23 cellular contexts compared by ENCODE assay signal in genomic region chr16:85259831-85260165, GRCh38.
DNase-seq lines count a peak whose midpoint lies in the region; ATAC-seq and TF ChIP-seq lines count a peak whose summit lies in the region.
"Had no signal": no experiment of that assay in that cellular context is flagged by ENCODE, and none has a peak within 500 bp of the region (broad histone marks: within the 10 kb centered on the region; RNA-seq: fewer than 3 reads in every experiment).

No MANE protein-coding gene starts in this region.

- no peaks in the 10 kb centered on the region for H3F3A ChIP-seq in SK-N-SH (replicated peaks; ENCODE audit: insufficient read depth)

- DNase-seq in NCI-H82 (lab: John Stamatoyannopoulos, UW) = peak; percentile 31
- no peak for DNase-seq in NCI-H82 treated with DMSO at 0.1 percent for 48 hours (lab: John Stamatoyannopoulos, UW; ENCODE audit: unreplicated experiment)
- DNase-seq in SK-N-SH = peak; percentile 79
- DNase-seq in glutamatergic neuron = peak; percentile 72
- no peak for DNase-seq in neuronal stem cell (ENCODE audit: low spot score)
- no peak for DNase-seq in kidney tubule cell (ENCODE audit: low spot score)
- DNase-seq in activated T-cell treated with anti-CD3 and anti-CD28 coated beads, Interleukin-2, amount 50 U/mL, for 1 hour = no peak
- DNase-seq: 8988T; Calu3; CD8-positive, alpha-beta T cell; DMS79 treated with DMSO at 0.1 percent for 48 hours; GM23248; HCEC 1CT; IMR-90; Kasumi-1; MG63; NCI-H1092 treated with DMSO at 0.1 percent for 48 hours; NCI-H2081 treated with DMSO at 0.1 percent for 48 hours; NCI-H510A treated with DMSO at 0.1 percent for 48 hours; OCI-M1; SHP77; T-helper 1 cell had no signal

- peak overlapping the region; percentile 92 for H3K27ac Mint-ChIP-seq in glutamatergic neuron (ENCODE audit: unreplicated experiment)
- H3K27ac Mint-ChIP-seq: CD8-positive, alpha-beta T cell had no signal

- no peaks in the 10 kb centered on the region for H3K79me1 ChIP-seq in neuronal stem cell (ENCODE audit: low read depth, low read length)

- no peaks in the 10 kb centered on the region for H3K9me2 ChIP-seq in SK-N-SH

- peak overlapping the region; percentile 12 for H2BK12ac ChIP-seq in neuronal stem cell (ENCODE audit: low read length)

- no peak overlapping the region for H3K4me2 ChIP-seq in SK-N-SH
- H3K4me2 ChIP-seq in neuronal stem cell (ENCODE audit: insufficient read depth, low read length, poor library complexity, severe bottlenecking) = no peak overlapping the region

- H2AK5ac ChIP-seq in neuronal stem cell (ENCODE audit: low read depth, low read length) = peak overlapping the region; percentile 100

- no peak overlapping the region for H3K4me3 ChIP-seq in SK-N-SH (ENCODE audit: low read depth in 2 of 2, low read length in 1 of 2)
- no peak overlapping the region for H3K4me3 ChIP-seq in neuronal stem cell (ENCODE audit: low read length in 2 of 2)
- H3K4me3 ChIP-seq: GM23248, MG63 had no signal

- POLR2A ChIA-PET in SK-N-SH (lab: Yijun Ruan, JAX) = no interaction called here

- 74% methylated on average over 9 of the region's 9 CpGs for WGBS in SK-N-SH (ENCODE audit: low lambda C conversion rate)
- no CpG with 5 or more reads among the region's 9 CpGs for WGBS in neuronal stem cell (ENCODE audit: extremely low coverage in 2 of 2, insufficient read length in 2 of 2, insufficient replicate concordance in 1 of 2), 2 donors

- peak overlapping the region; percentile 3 for H3K14ac ChIP-seq in neuronal stem cell (ENCODE audit: low read length)

- no peak for TF ChIP-seq RAD21 in SK-N-SH (IDR thresholded peaks at IDR 0.05; ENCODE audit: low read length)

- H3K36me3 Mint-ChIP-seq in glutamatergic neuron (ENCODE audit: unreplicated experiment) = no peaks in the 10 kb centered on the region
- H3K36me3 Mint-ChIP-seq: CD8-positive, alpha-beta T cell had no signal

- no peaks in the 10 kb centered on the region for H3K36me3 ChIP-seq in SK-N-SH (replicated peaks in 1 of 2; ENCODE audit: control insufficient read depth in 1 of 2, insufficient read depth in 2 of 2, low read length in 1 of 2)
- no peaks in the 10 kb centered on the region for H3K36me3 ChIP-seq in neuronal stem cell (replicated peaks in 1 of 2; ENCODE audit: control insufficient read depth in 2 of 2, insufficient read depth in 2 of 2, low read length in 2 of 2)
- H3K36me3 ChIP-seq: MG63 had no signal

- H3K4me3 Mint-ChIP-seq in glutamatergic neuron (ENCODE audit: unreplicated experiment) = peak overlapping the region; percentile 20
- H3K4me3 Mint-ChIP-seq: CD8-positive, alpha-beta T cell had no signal

- H3K9me3 Mint-ChIP-seq in glutamatergic neuron (ENCODE audit: unreplicated experiment) = peaks cover 14% of the 10 kb centered on the region
- H3K9me3 Mint-ChIP-seq: CD8-positive, alpha-beta T cell had no signal

- no peak overlapping the region for H2BK120ac ChIP-seq in neuronal stem cell (ENCODE audit: low read depth, low read length)

- TF ChIP-seq CTCF in SK-N-SH (IDR thresholded peaks at IDR 0.05) = no peak
- no peak for TF ChIP-seq CTCF in glutamatergic neuron (IDR thresholded peaks at IDR 0.05; ENCODE audit: partially characterized antibody, unreplicated experiment)

- no peak for ATAC-seq in GM21576 (IDR thresholded peaks at IDR 0.05; ENCODE audit: unreplicated experiment)
- ATAC-seq: CD8-positive, alpha-beta T cell had no signal

- H3K27ac ChIP-seq in SK-N-SH (ENCODE audit: low read depth in 2 of 2, low read length in 1 of 2) = peak overlapping the region in 1 of 2 experiments; percentile 50; a peak in 2 of 4 replicates
- no peak overlapping the region for H3K27ac ChIP-seq in neuronal stem cell (replicated peaks; ENCODE audit: low read length)
- H3K27ac ChIP-seq: GM23248 had no signal

- peaks cover 28% of the 10 kb centered on the region for H3K27me3 Mint-ChIP-seq in glutamatergic neuron (ENCODE audit: unreplicated experiment)

- H3K27me3 ChIP-seq in SK-N-SH (ENCODE audit: insufficient read depth) (no peaks in the 10 kb centered on the region), neuronal stem cell (ENCODE audit: control insufficient read depth in 3 of 3, insufficient read depth in 3 of 3, low read depth in 1 of 3, low read length in 3 of 3) (no peaks in the 10 kb centered on the region)
- H3K27me3 ChIP-seq: MG63 had no signal

- H3K4ac ChIP-seq in neuronal stem cell (ENCODE audit: low read length) = no peak overlapping the region

- no peaks in the 10 kb centered on the region for H3K9me3 ChIP-seq in SK-N-SH
- H3K9me3 ChIP-seq in neuronal stem cell (replicated peaks in 1 of 2; ENCODE audit: control insufficient read depth in 2 of 2, insufficient read depth in 1 of 2, low read depth in 1 of 2, low read length in 2 of 2) = no peaks in the 10 kb centered on the region
- H3K9me3 ChIP-seq: MG63 had no signal

- H4K20me1 ChIP-seq in SK-N-SH (ENCODE audit: insufficient read depth) = peaks cover 4% of the 10 kb centered on the region

- peak overlapping the region; percentile 96 for H2BK15ac ChIP-seq in neuronal stem cell (ENCODE audit: low read length)

- H2AFZ ChIP-seq in SK-N-SH (ENCODE audit: low read depth) = no peak overlapping the region
- H2AFZ ChIP-seq in neuronal stem cell (ENCODE audit: low read length) = no peak overlapping the region
- H2AFZ ChIP-seq: GM23248 had no signal

- H2BK5ac ChIP-seq in neuronal stem cell (ENCODE audit: low read length) = no peak overlapping the region

- TF ChIP-seq EP300 in SK-N-SH (IDR thresholded peaks at IDR 0.05; ENCODE audit: borderline replicate concordance in 1 of 2, low read depth in 1 of 2, low read length in 1 of 2) = no peak

- H3K23ac ChIP-seq in neuronal stem cell (ENCODE audit: low read depth, low read length, poor library complexity) = peak overlapping the region; percentile 77

- H3K4me1 ChIP-seq in SK-N-SH (ENCODE audit: control insufficient read depth in 1 of 2, insufficient read depth in 2 of 2, low read depth in 1 of 2, low read length in 1 of 2) = peaks cover 0 to 36% of the 10 kb centered on the region in 2 experiments; a peak in 1 of 4 replicates
- H3K4me1 ChIP-seq in neuronal stem cell (ENCODE audit: control insufficient read depth in 2 of 2, insufficient read depth in 1 of 2, low read depth in 1 of 2, low read length in 2 of 2) = peaks cover 17 to 51% of the 10 kb centered on the region in 2 donors

- H3K4me1 Mint-ChIP-seq in glutamatergic neuron (ENCODE audit: low read depth, unreplicated experiment) = peaks cover 38% of the 10 kb centered on the region

- H4K8ac ChIP-seq in neuronal stem cell (ENCODE audit: low read depth, low read length) = no peak overlapping the region

- CTCF ChIA-PET in SK-N-SH (lab: Yijun Ruan, JAX) = interaction anchor here (0.6 to 2.3 kb wide), 10 partner anchors 12 to 427 kb away, joined by 3 to 13 read pairs (median 3); no protein-coding TSS in a partner anchor

- no peak overlapping the region for H3K9ac ChIP-seq in SK-N-SH
- H3K9ac ChIP-seq in neuronal stem cell (ENCODE audit: low read depth, low read length, poor library complexity) = no peak overlapping the region
- H3K9ac ChIP-seq: GM23248 had no signal

- peak overlapping the region; percentile 91 for H3K18ac ChIP-seq in neuronal stem cell (ENCODE audit: low read length)

- no peak overlapping the region for H4K91ac ChIP-seq in neuronal stem cell (ENCODE audit: low read depth, low read length, poor library complexity)

- H3K79me2 ChIP-seq in SK-N-SH (ENCODE audit: insufficient read depth) = no peaks in the 10 kb centered on the region

TF ChIP-seq in SK-N-SH, 30 proteins besides CTCF, POLR2A, EP300 and RAD21:
- TF ChIP-seq FOSL2 (IDR thresholded peaks at IDR 0.05; ENCODE audit: borderline replicate concordance, low read depth) = no peak
- TF ChIP-seq FOXM1 (IDR thresholded peaks at IDR 0.05; ENCODE audit: low read depth) = no peak
- TF ChIP-seq GATA2 (CRISPR knock-in tag; IDR thresholded peaks at IDR 0.05) = no peak
- TF ChIP-seq USF2 (IDR thresholded peaks at IDR 0.05; ENCODE audit: borderline replicate concordance, low read depth, low read length) = no peak
- no peak for TF ChIP-seq TEAD4 (IDR thresholded peaks at IDR 0.05; ENCODE audit: borderline replicate concordance, insufficient read depth)
- TF ChIP-seq JUND (IDR thresholded peaks at IDR 0.05) = no peak
- no peak for TF ChIP-seq CHD2 (IDR thresholded peaks at IDR 0.05; ENCODE audit: low read length, partially characterized antibody)
- no peak for TF ChIP-seq TCF12 (IDR thresholded peaks at IDR 0.05)
- TF ChIP-seq ELF1 (IDR thresholded peaks at IDR 0.05) = no peak
- TF ChIP-seq REST (IDR thresholded peaks at IDR 0.05; ENCODE audit: low read depth, low read length) = no peak
TF ChIP-seq in SK-N-SH: peak in this region for 0.

Comparison
In these comparisons a context has a peak if more than half of its experiments do, and no peak if none do; other contexts are left out.
1. DNase-seq: peak in NCI-H82 (single experiment), SK-N-SH (single experiment) and glutamatergic neuron (single experiment); none in NCI-H82 treated with DMSO at 0.1 percent for 48 hours (single experiment), neuronal stem cell (single experiment), kidney tubule cell (single experiment) and activated T-cell treated with anti-CD3 and anti-CD28 coated beads, Interleukin-2, amount 50 U/mL, for 1 hour (single experiment).